Comparison of ENCODE assay signal across 25 cellular contexts in genomic region chr16:65890203-65890602, GRCh38.
DNase-seq lines count a peak whose midpoint lies in the region; ATAC-seq, FAIRE-seq and TF ChIP-seq lines count a peak whose summit lies in the region.
"Had no signal": no experiment of that assay in that cellular context is flagged by ENCODE, and none has a peak within 500 bp of the region (broad histone marks: within the 10 kb centered on the region; RNA-seq: fewer than 3 reads in every experiment).

No MANE protein-coding gene starts in this region.

- TF ChIP-seq EP300 in K562 (IDR thresholded peaks at IDR 0.05; ENCODE audit: low read length) = no peak

- WGBS in K562 (ENCODE audit: insufficient coverage, low coverage, missing lambda C conversion rate) = 8% methylated on average over 4 of the region's 4 CpGs
- WGBS in right lobe of liver (ENCODE audit: insufficient coverage, low coverage, low lambda C conversion rate, missing lambda C conversion rate) = 74% methylated on average over 4 of the region's 4 CpGs

- FAIRE-seq in K562 (lab: Jason Lieb, UNC) = no peak
- FAIRE-seq: A204.1, GM12878, GM12892, GM18507 had no signal

- CTCF ChIA-PET in K562 (lab: Yijun Ruan, JAX; ENCODE audit: low intra/inter-chr PET ratio) = no interaction called here

- no peaks in the 10 kb centered on the region for H4K20me1 ChIP-seq in K562 (replicated peaks; ENCODE audit: control insufficient read depth, insufficient read depth, low read length)
- H4K20me1 ChIP-seq: BLaER1 treated with 17β-estradiol and CSF1 and Interleukin-3, amounts not matched to agents 10 nM and 100 nM had no signal

- H3K27ac ChIP-seq in C4-2B (peak overlapping the region; percentile 52; the same call in 1 of the 2 replicates), RWPE2 (ENCODE audit: poor library complexity, severe bottlenecking) (peak overlapping the region; percentile 69), K562 (ENCODE audit: extremely low read depth, low read depth, low read length) (no peak overlapping the region), right lobe of liver (no peak overlapping the region), brain microvascular endothelial cell (no peak overlapping the region), left lung (no peak overlapping the region)
- H3K27ac ChIP-seq: BLaER1 treated with 17β-estradiol and CSF1 and Interleukin-3, amounts not matched to agents 10 nM and 100 nM had no signal

- TF ChIP-seq RAD21 in K562 (CRISPR knock-in tag; conservative IDR thresholded peaks at IDR 0.05 in 1 of 2, IDR thresholded peaks at IDR 0.05 in 1 of 2) = no peak

- TF ChIP-seq POLR2A in K562 (conservative IDR thresholded peaks at IDR 0.05) (no peak), right lobe of liver (IDR thresholded peaks at IDR 0.05) (no peak)

- H2AFZ ChIP-seq in K562 (ENCODE audit: low read depth, low read length) = no peak overlapping the region

- H3K9ac ChIP-seq in K562 (ENCODE audit: insufficient read depth in 1 of 2, low read depth in 2 of 2, low read length in 2 of 2) = no peak overlapping the region
- H3K9ac ChIP-seq: BLaER1 treated with 17β-estradiol and CSF1 and Interleukin-3, amounts not matched to agents 10 nM and 100 nM had no signal

- in situ Hi-C loops in K562 (cut with MboI) = no loop called here
- in situ Hi-C loops in brain microvascular endothelial cell (cut with HindIII; ENCODE audit: low pct_ligation_motif_present, low sequenced_read_pairs) = no loop called here

- H3K9me1 ChIP-seq in K562 (ENCODE audit: control insufficient read depth, insufficient read depth, low read length) = no peaks in the 10 kb centered on the region

- no peak overlapping the region for H3K4me2 ChIP-seq in K562 (ENCODE audit: insufficient read depth, low read length)

- TF ChIP-seq CTCF in C4-2B (conservative IDR thresholded peaks at IDR 0.05) = no peak
- no peak for TF ChIP-seq CTCF in RWPE2 (IDR thresholded peaks at IDR 0.05; ENCODE audit: poor library complexity, severe bottlenecking)
- TF ChIP-seq CTCF in K562 (IDR thresholded peaks at IDR 0.05 in 2 of 3, conservative IDR thresholded peaks at IDR 0.05 in 1 of 3; ENCODE audit: insufficient read depth in 2 of 3, low read depth in 1 of 3, low read length in 3 of 3) = no peak
- no peak for TF ChIP-seq CTCF in right lobe of liver (IDR thresholded peaks at IDR 0.05)
- no peak for TF ChIP-seq CTCF in brain microvascular endothelial cell (IDR thresholded peaks at IDR 0.05; ENCODE audit: low read depth, low read length, missing control alignments)
- no peak for TF ChIP-seq CTCF in left lung (IDR thresholded peaks at IDR 0.05)

- no peak for DNase-seq in RWPE2 (ENCODE audit: low spot score)
- DNase-seq in K562 (ENCODE audit: extremely low read depth in 1 of 4, low spot score in 3 of 4) = no peak
- DNase-seq in right lobe of liver = no peak
- DNase-seq in brain microvascular endothelial cell = no peak
- DNase-seq in middle frontal gyrus (ENCODE audit: extremely low spot score, low spot score) = no peak
- no peak for DNase-seq in left lung
- DNase-seq: 8988T; ACHN; BE2C; CD4-positive, alpha-beta memory T cell; CD4-positive, CD25-positive, alpha-beta regulatory T cell; CD8-positive, alpha-beta memory T cell; COR-L47; DMS 273 treated with DMSO at 0.1 percent for 48 hours; DMS53; DMS79; DND-41; EL; GDM1 had no signal

- ATAC-seq in RWPE2 (ENCODE audit: low read depth) = no peak
- ATAC-seq in K562 = no peak
- no peak for ATAC-seq in right lobe of liver
- ATAC-seq in left lung = no peak
- ATAC-seq: GM12878 had no signal

- BruUV-seq in K562 (replicated peaks; lab: Mats Ljungman, UMichigan) = no TSS peak

- H3K36me3 ChIP-seq in RWPE2 (ENCODE audit: low read depth) (no peaks in the 10 kb centered on the region), K562 (ENCODE audit: control insufficient read depth, insufficient read depth, low read length) (no peaks in the 10 kb centered on the region), right lobe of liver (no peaks in the 10 kb centered on the region), brain microvascular endothelial cell (replicated peaks) (no peaks in the 10 kb centered on the region), left lung (no peaks in the 10 kb centered on the region)
- H3K36me3 ChIP-seq: BE2C; BLaER1 treated with 17β-estradiol and CSF1 and Interleukin-3, amounts not matched to agents 10 nM and 100 nM had no signal

- no peak overlapping the region for H3K4me3 ChIP-seq in RWPE2 (ENCODE audit: severe bottlenecking)
- H3K4me3 ChIP-seq in K562 = no peak overlapping the region
- no peak overlapping the region for H3K4me3 ChIP-seq in right lobe of liver
- H3K4me3 ChIP-seq in brain microvascular endothelial cell (ENCODE audit: low read depth, low read length) = no peak overlapping the region
- H3K4me3 ChIP-seq in left lung = no peak overlapping the region
- H3K4me3 ChIP-seq: BLaER1 treated with 17β-estradiol and CSF1 and Interleukin-3, amounts not matched to agents 10 nM and 100 nM; GM12878 had no signal

- POLR2A ChIA-PET in K562 (lab: Yijun Ruan, JAX) = no interaction called here

- no peaks in the 10 kb centered on the region for H3K79me2 ChIP-seq in K562 (ENCODE audit: control insufficient read depth, insufficient read depth, low read length)

- H3K9me3 ChIP-seq in RWPE2 (ENCODE audit: severe bottlenecking) = no peaks in the 10 kb centered on the region
- no peaks in the 10 kb centered on the region for H3K9me3 ChIP-seq in K562 (replicated peaks; ENCODE audit: control insufficient read depth, insufficient read depth, low read depth, low read length)
- no peaks in the 10 kb centered on the region for H3K9me3 ChIP-seq in right lobe of liver
- no peaks in the 10 kb centered on the region for H3K9me3 ChIP-seq in left lung
- H3K9me3 ChIP-seq: BE2C had no signal

- H3K4me1 ChIP-seq in RWPE2 (ENCODE audit: insufficient read depth, poor library complexity, severe bottlenecking) (peaks cover 19% of the 10 kb centered on the region), K562 (replicated peaks in 1 of 2; ENCODE audit: control insufficient read depth in 2 of 2, insufficient read depth in 2 of 2, low read length in 2 of 2) (no peaks in the 10 kb centered on the region), right lobe of liver (no peaks in the 10 kb centered on the region), left lung (no peaks in the 10 kb centered on the region)

- intact Hi-C loops in K562 (cut with micrococcal nuclease) = no loop called here
- intact Hi-C loops in right lobe of liver (cut with DNase I) = no loop called here
- intact Hi-C loops in left lung (cut with DNase I) = no loop called here

- H3K27me3 ChIP-seq in RWPE2 (ENCODE audit: insufficient read depth, poor library complexity, severe bottlenecking) (no peaks in the 10 kb centered on the region), K562 (ENCODE audit: control insufficient read depth in 2 of 2, insufficient read depth in 2 of 2, low read length in 2 of 2) (no peaks in the 10 kb centered on the region), right lobe of liver (no peaks in the 10 kb centered on the region), brain microvascular endothelial cell (replicated peaks) (no peaks in the 10 kb centered on the region), left lung (no peaks in the 10 kb centered on the region)
- H3K27me3 ChIP-seq: BE2C; BLaER1 treated with 17β-estradiol and CSF1 and Interleukin-3, amounts not matched to agents 10 nM and 100 nM had no signal

TF ChIP-seq in K562, 482 proteins besides CTCF, POLR2A, EP300 and RAD21:
- TF ChIP-seq NBN (IDR thresholded peaks at IDR 0.05; ENCODE audit: low read depth) (no peak), WHSC1 (IDR thresholded peaks at IDR 0.05; ENCODE audit: low read length) (no peak), KDM4B (IDR thresholded peaks at IDR 0.05; ENCODE audit: borderline replicate concordance in 2 of 2, low read depth in 1 of 2) (no peak), RBM25 (IDR thresholded peaks at IDR 0.05; ENCODE audit: low read depth, low read length, severe bottlenecking) (peak; percentile 61)

Comparison
In these comparisons a context has a peak if more than half of its experiments do, and no peak if none do; other contexts are left out.
1. H3K27ac ChIP-seq: peak in C4-2B (single experiment) and RWPE2 (single experiment); none in K562 (single experiment), right lobe of liver (0 of 3), brain microvascular endothelial cell (single experiment) and left lung (0 of 2).